In genomic region chr16:74852500-74852875, GRCh38 we compare ENCODE assay signal across 1 cellular context.
TF ChIP-seq lines count a peak whose summit lies in the region.

No MANE protein-coding gene starts in this region.

TF ChIP-seq in HepG2, 621 proteins besides CTCF, POLR2A, EP300 and RAD21 (continued from another document):
- peak; percentile 78 for TF ChIP-seq ZNF770 (CRISPR knock-in tag; IDR thresholded peaks at IDR 0.05)
TF ChIP-seq in HepG2: peak in this region for 1.
